ENCODE assay signal across 9 cellular contexts in the genomic region with DNA sequence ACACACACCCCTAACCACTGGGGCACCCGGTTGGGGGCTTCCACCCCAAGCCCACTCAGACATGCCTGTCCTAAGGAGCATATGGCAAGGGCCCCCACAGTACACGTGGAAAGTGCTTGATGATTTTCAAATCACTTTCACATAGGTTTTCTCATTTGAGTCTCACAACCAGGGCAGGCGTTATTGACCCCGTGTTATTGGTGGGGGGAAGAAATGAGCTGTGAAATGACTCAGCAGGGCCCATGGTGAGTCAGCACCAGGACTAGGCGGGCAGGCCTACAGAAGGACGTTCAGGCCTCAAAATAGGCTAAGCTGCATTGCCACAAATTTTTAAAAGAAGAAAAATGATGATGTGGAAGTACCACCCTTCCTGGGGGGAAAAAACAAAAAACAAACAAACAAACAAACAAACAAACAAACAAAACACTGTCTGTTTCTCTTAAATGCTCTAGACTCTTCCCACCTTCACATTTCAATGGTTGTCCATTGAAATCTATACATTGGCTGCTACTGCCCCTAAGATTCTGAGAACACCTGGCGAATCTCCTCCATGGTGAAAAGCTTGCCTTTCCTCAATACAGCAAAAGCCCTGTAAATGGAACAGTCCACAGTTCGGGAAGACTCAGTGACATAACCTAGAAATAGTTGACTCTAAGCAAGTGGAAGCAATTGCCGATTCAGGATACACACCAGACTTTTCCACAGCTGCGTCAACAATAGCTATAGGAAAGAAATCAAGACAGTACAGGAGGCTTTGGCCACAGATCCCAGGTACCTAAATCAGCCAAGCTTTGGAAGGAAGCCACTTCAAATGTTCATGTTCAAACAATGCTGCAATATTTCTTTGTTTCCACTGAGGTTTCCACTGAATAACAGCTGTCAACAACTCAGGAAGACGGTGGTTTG.
DNase-seq lines count a peak whose midpoint lies in the region; ATAC-seq and TF ChIP-seq lines count a peak whose summit lies in the region.
"Had no signal": no experiment of that assay in that cellular context is flagged by ENCODE, and none has a peak within 500 bp of the region (broad histone marks: within the 10 kb centered on the region; RNA-seq: fewer than 3 reads in every experiment).

No MANE protein-coding gene starts in this region.

- no peak overlapping the region for H3K4me3 Mint-ChIP-seq in chondrocyte (ENCODE audit: unreplicated experiment)

- H3K27ac ChIP-seq in adrenal gland (peak overlapping the region in 3 of 5 donors; percentile 52 to 70 (median 68)), psoas muscle (peak overlapping the region; percentile 62), caudate nucleus (ENCODE audit: low read depth, low read length) (no peak overlapping the region)
- H3K27ac ChIP-seq: KMS-11 had no signal

- no peak for TF ChIP-seq POLR2A in adrenal gland (IDR thresholded peaks at IDR 0.05)

- intact Hi-C loops in adrenal gland (cut with DNase I) = no loop called here
- intact Hi-C loops in psoas muscle (cut with DNase I) = no loop called here

- H3K4me3 ChIP-seq in adrenal gland (no peak overlapping the region), psoas muscle (no peak overlapping the region)

- peaks cover 14% of the 10 kb centered on the region for H3K4me1 Mint-ChIP-seq in chondrocyte (ENCODE audit: low read depth)

- H3K36me3 ChIP-seq in adrenal gland (replicated peaks in 1 of 2) = no peaks in the 10 kb centered on the region
- H3K36me3 ChIP-seq in psoas muscle (ENCODE audit: insufficient read depth in 1 of 2, low read depth in 1 of 2) = no peaks in the 10 kb centered on the region

- DNase-seq in GM20000 (ENCODE audit: low spot score) (peak; percentile 50), NCI-H2081 treated with DMSO at 0.1 percent for 48 hours (lab: John Stamatoyannopoulos, UW) (peak; percentile 86), adrenal gland (peak in 6 of 7 donors; percentile 65 to 87 (median 80)), psoas muscle (no peak), NCI-H1694 (lab: John Stamatoyannopoulos, UW) (no peak), caudate nucleus (lab: John Stamatoyannopoulos, UW) (no peak), SW 1271 (lab: John Stamatoyannopoulos, UW) (no peak), chondrocyte (ENCODE audit: low spot score) (no peak)

- no peak overlapping the region for H3K27ac Mint-ChIP-seq in chondrocyte (ENCODE audit: unreplicated experiment)

- ATAC-seq in psoas muscle = peak in 1 of 4 donors; percentile 41

- WGBS in adrenal gland, 4 donors = 61 to 67% (median 64%) methylated on average over 10 to 11 of the region's 11 CpGs
- WGBS in psoas muscle, 3 donors = 44 to 63% (median 51%) methylated on average over 11 of the region's 11 CpGs

- H3K27me3 ChIP-seq in adrenal gland (no peaks in the 10 kb centered on the region), psoas muscle (ENCODE audit: insufficient read depth in 3 of 3, low read length in 2 of 3) (no peaks in the 10 kb centered on the region)

- H3K27me3 Mint-ChIP-seq in chondrocyte (ENCODE audit: low read depth) = no peaks in the 10 kb centered on the region

- no peaks in the 10 kb centered on the region for H3K9me3 Mint-ChIP-seq in chondrocyte (ENCODE audit: low read depth)

- H3K36me3 Mint-ChIP-seq in chondrocyte (ENCODE audit: low read depth) = no peaks in the 10 kb centered on the region

- peaks cover 9 to 39% of the 10 kb centered on the region in 2 donors for H3K4me1 ChIP-seq in adrenal gland (replicated peaks in 1 of 2)
- H3K4me1 ChIP-seq in psoas muscle = peaks cover 23% of the 10 kb centered on the region

- TF ChIP-seq CTCF in GM20000 (IDR thresholded peaks at IDR 0.05; ENCODE audit: extremely low read depth, missing control alignments) = no peak
- no peak for TF ChIP-seq CTCF in adrenal gland (IDR thresholded peaks at IDR 0.05)
- TF ChIP-seq CTCF in psoas muscle (IDR thresholded peaks at IDR 0.05) = no peak
- no peak for TF ChIP-seq CTCF in chondrocyte (IDR thresholded peaks at IDR 0.05)

- H3K9me3 ChIP-seq in adrenal gland (replicated peaks in 1 of 3) (no peaks in the 10 kb centered on the region), psoas muscle (no peaks in the 10 kb centered on the region)

Comparison
In these comparisons a context has a peak if more than half of its experiments do, and no peak if none do; other contexts are left out.
1. DNase-seq: peak in GM20000 (single experiment), NCI-H2081 treated with DMSO at 0.1 percent for 48 hours (single experiment) and adrenal gland (6 of 7); none in psoas muscle (0 of 2), NCI-H1694 (single experiment), caudate nucleus (0 of 61), SW 1271 (0 of 2) and chondrocyte (single experiment).